In genomic region chr3:71831599-71831998, GRCh38 we compare ENCODE assay signal across 1 cellular context.
TF ChIP-seq lines count a peak whose summit lies in the region.

No MANE protein-coding gene starts in this region.

TF ChIP-seq in HepG2, 621 proteins besides CTCF, POLR2A, EP300 and RAD21 (continued from another document):
- TF ChIP-seq ZNF30 (CRISPR knock-in tag; IDR thresholded peaks at IDR 0.05) (no peak), REL (CRISPR knock-in tag; conservative IDR thresholded peaks at IDR 0.05) (no peak)
